Comparison of ENCODE assay signal across 9 cellular contexts in the genomic region with DNA sequence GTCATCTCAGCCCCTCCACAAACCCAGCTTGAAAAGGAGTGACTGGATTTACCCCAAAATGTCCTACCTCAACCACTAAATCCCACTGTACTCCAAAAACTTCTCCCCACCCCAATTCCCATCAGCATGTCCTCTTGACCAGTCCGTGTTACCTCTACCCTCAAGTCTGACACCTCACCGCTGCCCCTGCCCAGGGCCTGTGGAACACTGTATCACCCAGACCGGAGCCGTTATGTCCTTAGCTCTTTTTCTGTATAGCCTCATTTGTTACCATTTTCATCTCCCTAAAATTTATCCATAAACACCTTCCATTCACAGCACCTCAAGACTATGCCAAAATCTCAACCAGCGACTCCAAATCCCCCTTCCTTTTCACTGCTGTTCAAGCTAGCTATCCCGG. TPM values are rescaled to one million over a fixed set of nuclear protein-coding genes. Genes with fewer than 3 reads are reported as not detected.
DNase-seq lines count a peak whose midpoint lies in the region; ATAC-seq lines count a peak whose summit lies in the region.
"Had no signal": no experiment of that assay in that cellular context is flagged by ENCODE, and none has a peak within 500 bp of the region (broad histone marks: within the 10 kb centered on the region; RNA-seq: fewer than 3 reads in every experiment).

No MANE protein-coding gene starts in this region.

- no peak for DNase-seq in T-helper 1 cell
- no peak for DNase-seq in activated T-helper 1 cell treated with anti-CD3 and anti-CD28 coated beads, Interleukin-12 subunit alpha, Interleukin-12 subunit beta, Interleukin-2, Interleukin-4 antibody, amounts not matched to agents 30 ng/mL and 10 ng/mL and 1 ng/mL, durations not matched to agents 14 hours and 24 hours and 36 hours (ENCODE audit: low spot score)
- DNase-seq in posterior vena cava (ENCODE audit: low spot score), result no peak
- DNase-seq: NCI-H2171 had no signal

- H3K27me3 ChIP-seq in iPS-20b (ENCODE audit: insufficient read depth, low read length), result no peaks in the 10 kb centered on the region

- H3K9me3 Mint-ChIP-seq in T-helper 1 cell treated with Interleukin-12 subunit alpha and Interleukin-12 subunit beta and Interleukin-4 antibody, amounts not matched to agents 30 μg/mL and 1 μg/mL, for 36 hours, result no peaks in the 10 kb centered on the region
- no peaks in the 10 kb centered on the region for H3K9me3 Mint-ChIP-seq in activated T-helper 1 cell treated with anti-CD3 and anti-CD28 coated beads, Interleukin-12 subunit alpha, Interleukin-12 subunit beta, Interleukin-2, Interleukin-4 antibody, amounts not matched to agents 30 ng/mL and 10 ng/mL and 1 ng/mL, durations not matched to agents 14 hours and 24 hours and 36 hours
- H3K9me3 Mint-ChIP-seq in stimulated activated memory B cell treated with anti-CD40 and anti-IgM and Interleukin-4, amounts not matched to agents 10 μg/mL and 1 μg/mL and 100 μg/mL, for 72 hours, result no peaks in the 10 kb centered on the region

- H3K27ac ChIP-seq in iPS-20b (ENCODE audit: low read length), result no peak overlapping the region

- H3K4me1 ChIP-seq in iPS-20b (ENCODE audit: insufficient read depth, low read length), result peaks cover 24% of the 10 kb centered on the region

- H3K27ac Mint-ChIP-seq in T-helper 1 cell treated with Interleukin-12 subunit alpha and Interleukin-12 subunit beta and Interleukin-4 antibody, amounts not matched to agents 30 μg/mL and 1 μg/mL, for 36 hours, result peak overlapping the region; percentile 96
- peak overlapping the region; percentile 92 for H3K27ac Mint-ChIP-seq in activated T-helper 1 cell treated with anti-CD3 and anti-CD28 coated beads, Interleukin-12 subunit alpha, Interleukin-12 subunit beta, Interleukin-2, Interleukin-4 antibody, amounts not matched to agents 30 ng/mL and 10 ng/mL and 1 ng/mL, durations not matched to agents 14 hours and 24 hours and 36 hours
- H3K27ac Mint-ChIP-seq in stimulated activated memory B cell treated with anti-CD40 and anti-IgM and Interleukin-4, amounts not matched to agents 10 μg/mL and 1 μg/mL and 100 μg/mL, for 72 hours, result peak overlapping the region; percentile 94

- no peak overlapping the region for H3K9ac ChIP-seq in iPS-20b (ENCODE audit: low read depth, low read length)

- peak overlapping the region; percentile 68; the same call in 1 of the 2 replicates for H3K4me3 ChIP-seq in iPS-20b (ENCODE audit: low read length)

- ATAC-seq in stimulated activated memory B cell treated with anti-CD40 and anti-IgM and Interleukin-4, amounts not matched to agents 10 μg/mL and 1 μg/mL and 100 μg/mL, for 72 hours, result no peak
- ATAC-seq in HG02588 (IDR thresholded peaks at IDR 0.05; ENCODE audit: unreplicated experiment) (no peak), GM18517 (IDR thresholded peaks at IDR 0.05; ENCODE audit: unreplicated experiment) (no peak)

- H3K36me3 ChIP-seq in iPS-20b (ENCODE audit: insufficient read depth, low read depth, low read length), result peaks cover 39% of the 10 kb centered on the region

- H3K4me1 Mint-ChIP-seq in T-helper 1 cell treated with Interleukin-12 subunit alpha and Interleukin-12 subunit beta and Interleukin-4 antibody, amounts not matched to agents 30 μg/mL and 1 μg/mL, for 36 hours (ENCODE audit: low read depth), result peaks cover 67% of the 10 kb centered on the region
- H3K4me1 Mint-ChIP-seq in activated T-helper 1 cell treated with anti-CD3 and anti-CD28 coated beads, Interleukin-12 subunit alpha, Interleukin-12 subunit beta, Interleukin-2, Interleukin-4 antibody, amounts not matched to agents 30 ng/mL and 10 ng/mL and 1 ng/mL, durations not matched to agents 14 hours and 24 hours and 36 hours (ENCODE audit: low read depth), result peaks cover 68% of the 10 kb centered on the region
- H3K4me1 Mint-ChIP-seq in stimulated activated memory B cell treated with anti-CD40 and anti-IgM and Interleukin-4, amounts not matched to agents 10 μg/mL and 1 μg/mL and 100 μg/mL, for 72 hours, result peaks cover 72% of the 10 kb centered on the region

- no peaks in the 10 kb centered on the region for H3K9me3 ChIP-seq in iPS-20b (ENCODE audit: insufficient read depth, low read depth, low read length)

- H3K4me3 Mint-ChIP-seq in T-helper 1 cell treated with Interleukin-12 subunit alpha and Interleukin-12 subunit beta and Interleukin-4 antibody, amounts not matched to agents 30 μg/mL and 1 μg/mL, for 36 hours, result peak overlapping the region; percentile 92
- peak overlapping the region; percentile 97 for H3K4me3 Mint-ChIP-seq in activated T-helper 1 cell treated with anti-CD3 and anti-CD28 coated beads, Interleukin-12 subunit alpha, Interleukin-12 subunit beta, Interleukin-2, Interleukin-4 antibody, amounts not matched to agents 30 ng/mL and 10 ng/mL and 1 ng/mL, durations not matched to agents 14 hours and 24 hours and 36 hours
- H3K4me3 Mint-ChIP-seq in stimulated activated memory B cell treated with anti-CD40 and anti-IgM and Interleukin-4, amounts not matched to agents 10 μg/mL and 1 μg/mL and 100 μg/mL, for 72 hours, result peak overlapping the region; percentile 90

- intact Hi-C loops in activated T-helper 1 cell treated with anti-CD3 and anti-CD28 coated beads, Interleukin-12 subunit alpha, Interleukin-12 subunit beta, Interleukin-2, Interleukin-4 antibody, amounts not matched to agents 30 ng/mL and 10 ng/mL and 1 ng/mL, durations not matched to agents 14 hours and 24 hours and 36 hours (cut with micrococcal nuclease), result no loop called here
- intact Hi-C loops in posterior vena cava (cut with DNase I), result no loop called here

- no peaks in the 10 kb centered on the region for H3K27me3 Mint-ChIP-seq in T-helper 1 cell treated with Interleukin-12 subunit alpha and Interleukin-12 subunit beta and Interleukin-4 antibody, amounts not matched to agents 30 μg/mL and 1 μg/mL, for 36 hours (ENCODE audit: low read depth)
- no peaks in the 10 kb centered on the region for H3K27me3 Mint-ChIP-seq in activated T-helper 1 cell treated with anti-CD3 and anti-CD28 coated beads, Interleukin-12 subunit alpha, Interleukin-12 subunit beta, Interleukin-2, Interleukin-4 antibody, amounts not matched to agents 30 ng/mL and 10 ng/mL and 1 ng/mL, durations not matched to agents 14 hours and 24 hours and 36 hours (ENCODE audit: insufficient read depth)
- no peaks in the 10 kb centered on the region for H3K27me3 Mint-ChIP-seq in stimulated activated memory B cell treated with anti-CD40 and anti-IgM and Interleukin-4, amounts not matched to agents 10 μg/mL and 1 μg/mL and 100 μg/mL, for 72 hours

- peaks cover 44% of the 10 kb centered on the region for H3K36me3 Mint-ChIP-seq in T-helper 1 cell treated with Interleukin-12 subunit alpha and Interleukin-12 subunit beta and Interleukin-4 antibody, amounts not matched to agents 30 μg/mL and 1 μg/mL, for 36 hours (ENCODE audit: low read depth)
- H3K36me3 Mint-ChIP-seq in activated T-helper 1 cell treated with anti-CD3 and anti-CD28 coated beads, Interleukin-12 subunit alpha, Interleukin-12 subunit beta, Interleukin-2, Interleukin-4 antibody, amounts not matched to agents 30 ng/mL and 10 ng/mL and 1 ng/mL, durations not matched to agents 14 hours and 24 hours and 36 hours (ENCODE audit: low read depth), result peaks cover 37% of the 10 kb centered on the region
- peaks cover 42% of the 10 kb centered on the region for H3K36me3 Mint-ChIP-seq in stimulated activated memory B cell treated with anti-CD40 and anti-IgM and Interleukin-4, amounts not matched to agents 10 μg/mL and 1 μg/mL and 100 μg/mL, for 72 hours

RNA-seq across cellular contexts. Expression of a gene that starts 2.4 kb away (rescaled TPM):
- 52.5 and 55.4 TPM in 2 replicates for total RNA-seq in activated T-helper 1 cell treated with anti-CD3 and anti-CD28 coated beads, Interleukin-12 subunit alpha, Interleukin-12 subunit beta, Interleukin-2, Interleukin-4 antibody, amounts not matched to agents 30 ng/mL and 10 ng/mL and 1 ng/mL, durations not matched to agents 14 hours and 24 hours and 36 hours
- total RNA-seq in posterior vena cava, result 10 to 100 TPM; 20.4 to 27.5 TPM

RNA-seq across cellular contexts. Expression of a gene that starts 2.5 kb away (rescaled TPM):
- total RNA-seq in activated T-helper 1 cell treated with anti-CD3 and anti-CD28 coated beads, Interleukin-12 subunit alpha, Interleukin-12 subunit beta, Interleukin-2, Interleukin-4 antibody, amounts not matched to agents 30 ng/mL and 10 ng/mL and 1 ng/mL, durations not matched to agents 14 hours and 24 hours and 36 hours, result 70.0 and 73.5 TPM in 2 replicates
- 10 to 100 TPM; 21.9 to 26.7 TPM for total RNA-seq in posterior vena cava

RNA-seq across cellular contexts. Expression of a gene that starts 5.4 kb away (rescaled TPM):
- 146 and 148 TPM in 2 replicates for total RNA-seq in activated T-helper 1 cell treated with anti-CD3 and anti-CD28 coated beads, Interleukin-12 subunit alpha, Interleukin-12 subunit beta, Interleukin-2, Interleukin-4 antibody, amounts not matched to agents 30 ng/mL and 10 ng/mL and 1 ng/mL, durations not matched to agents 14 hours and 24 hours and 36 hours
- total RNA-seq in posterior vena cava, result 100 to 1,000 TPM; 341 to 405 TPM

RNA-seq across cellular contexts. Expression of a gene that starts 14.7 kb away (rescaled TPM):
- total RNA-seq in activated T-helper 1 cell treated with anti-CD3 and anti-CD28 coated beads, Interleukin-12 subunit alpha, Interleukin-12 subunit beta, Interleukin-2, Interleukin-4 antibody, amounts not matched to agents 30 ng/mL and 10 ng/mL and 1 ng/mL, durations not matched to agents 14 hours and 24 hours and 36 hours, result 191 and 193 TPM in 2 replicates
- total RNA-seq in posterior vena cava, result 10 to 100 TPM; 79.5 to 89.2 TPM

RNA-seq across cellular contexts. Expression of a gene that starts 15.2 kb away (rescaled TPM):
- 73.6 and 75.5 TPM in 2 replicates for total RNA-seq in activated T-helper 1 cell treated with anti-CD3 and anti-CD28 coated beads, Interleukin-12 subunit alpha, Interleukin-12 subunit beta, Interleukin-2, Interleukin-4 antibody, amounts not matched to agents 30 ng/mL and 10 ng/mL and 1 ng/mL, durations not matched to agents 14 hours and 24 hours and 36 hours
- total RNA-seq in posterior vena cava, result 10 to 100 TPM; 36.5 to 40.0 TPM
